In the genomic region with DNA sequence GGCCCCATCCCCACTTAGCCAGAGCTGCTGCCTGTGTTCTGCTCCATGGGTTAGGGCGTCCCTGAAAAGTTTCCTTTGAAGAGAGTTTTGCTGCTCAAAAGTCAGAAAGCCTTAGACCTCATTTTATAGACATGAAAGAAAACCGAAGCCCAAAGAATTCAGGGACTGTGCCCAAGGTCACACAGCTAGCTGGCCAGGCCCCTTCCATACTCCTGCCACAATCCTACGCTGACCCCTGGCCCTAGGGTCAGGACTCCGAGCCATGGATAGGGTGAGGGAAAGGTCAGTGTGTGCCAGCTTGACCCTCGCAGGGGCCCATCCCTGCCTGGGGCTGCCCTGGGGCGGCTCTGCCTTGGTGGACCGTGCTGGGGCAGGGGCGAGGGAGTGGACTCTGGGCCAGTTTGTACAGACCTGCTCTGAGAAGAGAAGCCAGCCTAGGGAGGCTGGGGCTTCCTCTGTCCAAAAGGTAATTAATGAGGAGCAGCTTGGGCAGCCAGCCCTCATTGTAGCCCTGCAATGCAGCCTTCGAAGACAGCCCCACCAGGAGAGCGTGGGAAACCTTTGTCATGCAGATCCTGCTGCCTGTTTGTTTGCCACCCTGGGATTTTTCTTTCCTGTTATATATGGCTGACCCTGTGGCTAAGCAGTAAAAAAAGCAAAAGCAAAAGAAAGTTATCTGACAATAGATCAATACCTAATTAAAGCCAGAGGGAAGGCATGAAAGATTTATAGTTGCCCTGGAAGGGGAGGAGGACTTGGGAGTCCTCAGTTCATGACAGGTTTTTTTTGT, we compare ENCODE assay signal across 1 cellular context.
TF ChIP-seq lines count a peak whose summit lies in the region.

No MANE protein-coding gene starts in this region.

TF ChIP-seq in IMR-90, 13 proteins besides CTCF, POLR2A, EP300 and RAD21:
- TF ChIP-seq MAZ (IDR thresholded peaks at IDR 0.05; ENCODE audit: borderline replicate concordance, low read depth, low read length) (no peak), SMC3 (IDR thresholded peaks at IDR 0.05; ENCODE audit: low read depth, low read length) (no peak), CHD1 (IDR thresholded peaks at IDR 0.05; ENCODE audit: low read depth, low read length) (no peak), NFE2L2 (IDR thresholded peaks at IDR 0.05; ENCODE audit: low read depth, low read length) (no peak), FOS (IDR thresholded peaks at IDR 0.05; ENCODE audit: low read depth, low read length) (no peak), RCOR1 (IDR thresholded peaks at IDR 0.05; ENCODE audit: insufficient replicate concordance, low read length) (no peak), RFX5 (IDR thresholded peaks at IDR 0.05; ENCODE audit: low read depth, low read length) (no peak), CEBPB (IDR thresholded peaks at IDR 0.05; ENCODE audit: low read depth, low read length) (no peak), BHLHE40 (IDR thresholded peaks at IDR 0.05; ENCODE audit: low read depth, low read length) (no peak), MAFK (IDR thresholded peaks at IDR 0.05; ENCODE audit: low read depth, low read length) (no peak), MXI1 (IDR thresholded peaks at IDR 0.05; ENCODE audit: borderline replicate concordance, low read depth, low read length) (no peak)
- TF ChIP-seq, protein P1, sequence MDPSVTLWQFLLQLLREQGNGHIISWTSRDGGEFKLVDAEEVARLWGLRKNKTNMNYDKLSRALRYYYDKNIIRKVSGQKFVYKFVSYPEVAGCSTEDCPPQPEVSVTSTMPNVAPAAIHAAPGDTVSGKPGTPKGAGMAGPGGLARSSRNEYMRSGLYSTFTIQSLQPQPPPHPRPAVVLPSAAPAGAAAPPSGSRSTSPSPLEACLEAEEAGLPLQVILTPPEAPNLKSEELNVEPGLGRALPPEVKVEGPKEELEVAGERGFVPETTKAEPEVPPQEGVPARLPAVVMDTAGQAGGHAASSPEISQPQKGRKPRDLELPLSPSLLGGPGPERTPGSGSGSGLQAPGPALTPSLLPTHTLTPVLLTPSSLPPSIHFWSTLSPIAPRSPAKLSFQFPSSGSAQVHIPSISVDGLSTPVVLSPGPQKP (IDR thresholded peaks at IDR 0.05; ENCODE audit: borderline replicate concordance, low read depth, low read length): no peak
- TF ChIP-seq, protein P2, sequence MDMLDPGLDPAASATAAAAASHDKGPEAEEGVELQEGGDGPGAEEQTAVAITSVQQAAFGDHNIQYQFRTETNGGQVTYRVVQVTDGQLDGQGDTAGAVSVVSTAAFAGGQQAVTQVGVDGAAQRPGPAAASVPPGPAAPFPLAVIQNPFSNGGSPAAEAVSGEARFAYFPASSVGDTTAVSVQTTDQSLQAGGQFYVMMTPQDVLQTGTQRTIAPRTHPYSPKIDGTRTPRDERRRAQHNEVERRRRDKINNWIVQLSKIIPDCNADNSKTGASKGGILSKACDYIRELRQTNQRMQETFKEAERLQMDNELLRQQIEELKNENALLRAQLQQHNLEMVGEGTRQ (IDR thresholded peaks at IDR 0.05; ENCODE audit: low read depth, low read length): no peak
